In genomic region chr11:73982595-73982989, GRCh38 we compare ENCODE assay signal across 8 cellular contexts. TPM values are rescaled to one million over a fixed set of nuclear protein-coding genes. Genes with fewer than 3 reads are reported as not detected.
A peak's percentile ranks its signal among the peaks of the same experiment; 100 is the strongest.
DNase-seq lines count a peak whose midpoint lies in the region; FAIRE-seq and TF ChIP-seq lines count a peak whose summit lies in the region.

Gene UCP2, minus strand, starts transcription at chr11:73982843. Its CDS starts 4,465 bp downstream, at chr11:73978378.

- no peak within 1 kb of the TSS for H2AFZ ChIP-seq in OCI-LY1 (ENCODE audit: low read length)

- peak within 1 kb of the TSS; percentile 94 to 100 (median 100) for H3K27ac Mint-ChIP-seq in CD8-positive, alpha-beta memory T cell

- H3K9ac ChIP-seq in OCI-LY1 (ENCODE audit: low read length), result peak within 1 kb of the TSS; percentile 92
- peak within 1 kb of the TSS; percentile 77 to 87 for H3K9ac ChIP-seq in mucosa of rectum (ENCODE audit: low read depth in 1 of 2, low read length in 2 of 2)

- peak within 1 kb of the TSS; percentile 95 for H3K27ac ChIP-seq in CD8-positive, alpha-beta memory T cell (ENCODE audit: low read depth, low read length)
- H3K27ac ChIP-seq in OCI-LY1 (ENCODE audit: low read depth, low read length, poor library complexity, severe bottlenecking) (peak within 1 kb of the TSS; percentile 98), mucosa of rectum (ENCODE audit: low read depth in 2 of 2, low read length in 2 of 2) (peak within 1 kb of the TSS; percentile 94 to 99)

- CTCF ChIA-PET in CD8-positive, alpha-beta memory T cell (lab: Charles Lee), result interaction anchor here (1.0 to 5.6 kb wide), 6 partner anchors 9 to 23 kb away, joined by 3 to 40 read pairs (median 6); no protein-coding TSS in a partner anchor

- no peak for FAIRE-seq in HTR-8/SVneo (lab: Jason Lieb, UNC)

- POLR2A ChIA-PET in CD8-positive, alpha-beta memory T cell (lab: Charles Lee), result interaction anchor here (0.7 to 6.8 kb wide), 8 partner anchors 12 to 1999 kb away, joined by 3 to 150 read pairs (median 5); partner anchors contain the start of gene C2CD3

- peaks cover 0 to 4% (median 0%) of the 10 kb centered on the region in 5 donors for H3K9me3 Mint-ChIP-seq in CD8-positive, alpha-beta memory T cell

- H3K36me3 Mint-ChIP-seq in CD8-positive, alpha-beta memory T cell, result peaks cover 20 to 54% (median 23%) of the 10 kb centered on the region in 3 donors

- peaks cover 13% of the 10 kb centered on the region for H3K79me2 ChIP-seq in OCI-LY1 (ENCODE audit: insufficient read depth, low read length)

- H3K4me3 Mint-ChIP-seq in CD8-positive, alpha-beta memory T cell, result peak within 1 kb of the TSS; percentile 98 to 100 (median 99)

- peak within 1 kb of the TSS; percentile 99 for H3K4me2 ChIP-seq in OCI-LY1 (ENCODE audit: low read length)

- H4K20me1 ChIP-seq in OCI-LY1 (ENCODE audit: insufficient read depth, low read length), result no peaks in the 10 kb centered on the region

- peaks cover 45% of the 10 kb centered on the region for H3K4me1 ChIP-seq in CD8-positive, alpha-beta memory T cell (ENCODE audit: insufficient read depth, low read length)
- H3K4me1 ChIP-seq in OCI-LY1 (ENCODE audit: insufficient read depth, low read length, severe bottlenecking), result peaks cover 72% of the 10 kb centered on the region
- H3K4me1 ChIP-seq in mucosa of rectum (ENCODE audit: control insufficient read depth in 2 of 2, insufficient read depth in 2 of 2, low read length in 2 of 2), result peaks cover 28 to 36% of the 10 kb centered on the region in 2 donors

- peaks cover 33% of the 10 kb centered on the region for H3K36me3 ChIP-seq in CD8-positive, alpha-beta memory T cell (ENCODE audit: insufficient read depth, low read length)
- H3K36me3 ChIP-seq in OCI-LY1 (ENCODE audit: insufficient read depth, low read length) (peaks cover 47% of the 10 kb centered on the region), mucosa of rectum (ENCODE audit: control insufficient read depth in 2 of 2, insufficient read depth in 2 of 2, low read length in 2 of 2) (peaks cover 9 to 10% of the 10 kb centered on the region in 2 donors)

- peaks cover 43 to 56% (median 47%) of the 10 kb centered on the region in 3 donors for H3K4me1 Mint-ChIP-seq in CD8-positive, alpha-beta memory T cell

- peak within 1 kb of the TSS; percentile 97 for H3K4me3 ChIP-seq in CD8-positive, alpha-beta memory T cell (ENCODE audit: low read length)
- H3K4me3 ChIP-seq in OCI-LY1 (ENCODE audit: low read depth, low read length, poor library complexity, severe bottlenecking) (peak within 1 kb of the TSS; percentile 90), epithelial cell of proximal tubule (ENCODE audit: low read depth, low read length) (peak within 1 kb of the TSS; percentile 76), mucosa of rectum (ENCODE audit: low read length in 2 of 2) (peak within 1 kb of the TSS; percentile 76 to 95)

- peak; percentile 72 to 88 (median 80) for DNase-seq in CD8-positive, alpha-beta memory T cell
- DNase-seq in GM20000 (ENCODE audit: low spot score) (peak; percentile 87), HTR-8/SVneo (ENCODE audit: insufficient read length, low spot score) (peak; percentile 91), activated T-cell treated with anti-CD3 and anti-CD28 coated beads for 1 hour (ENCODE audit: low read depth) (peak; percentile 76), epithelial cell of proximal tubule (ENCODE audit: low read depth) (no peak)
- DNase-seq in stimulated activated CD8-positive, alpha-beta memory T cell treated with anti-CD3 and anti-CD28 coated beads, Interleukin-4, amount 100 ng/mL, for 4 hours (ENCODE audit: low read depth in 2 of 2, low spot score in 1 of 2), result peak; percentile 59 to 66

- no peak for TF ChIP-seq CTCF in GM20000 (IDR thresholded peaks at IDR 0.05; ENCODE audit: extremely low read depth, missing control alignments)
- TF ChIP-seq CTCF in OCI-LY1 (IDR thresholded peaks at IDR 0.05; ENCODE audit: low read length), result no peak
- TF ChIP-seq CTCF in epithelial cell of proximal tubule (conservative IDR thresholded peaks at IDR 0.05; ENCODE audit: low read depth, low read length), result no peak

- peaks cover 20% of the 10 kb centered on the region for H3F3A ChIP-seq in OCI-LY1 (ENCODE audit: insufficient read depth, low read length)

- peaks cover 0 to 4% of the 10 kb centered on the region in 2 donors for H3K27me3 Mint-ChIP-seq in CD8-positive, alpha-beta memory T cell

- H3K9me3 ChIP-seq in CD8-positive, alpha-beta memory T cell (ENCODE audit: low read length), result no peaks in the 10 kb centered on the region
- H3K9me3 ChIP-seq in OCI-LY1 (ENCODE audit: low read length), result no peaks in the 10 kb centered on the region
- H3K9me3 ChIP-seq in mucosa of rectum (ENCODE audit: control insufficient read depth in 2 of 2, low read length in 2 of 2), result no peaks in the 10 kb centered on the region

- no peaks in the 10 kb centered on the region for H3K27me3 ChIP-seq in CD8-positive, alpha-beta memory T cell (ENCODE audit: insufficient read depth, low read length, poor library complexity, severe bottlenecking)
- H3K27me3 ChIP-seq in OCI-LY1 (ENCODE audit: insufficient read depth, low read length), result no peaks in the 10 kb centered on the region
- H3K27me3 ChIP-seq in mucosa of rectum (ENCODE audit: control insufficient read depth in 2 of 2, insufficient read depth in 2 of 2, low read length in 2 of 2), result no peaks in the 10 kb centered on the region

- H3K9me2 ChIP-seq in OCI-LY1 (ENCODE audit: low read depth, low read length), result no peaks in the 10 kb centered on the region

RNA-seq across cellular contexts. Expression of gene UCP2, which starts in this region (rescaled TPM):
- total RNA-seq in CD8-positive, alpha-beta memory T cell, result 100 to 1,000 TPM; 279 to 295 TPM
- polyA plus RNA-seq in CD8-positive, alpha-beta memory T cell, result 962 TPM
- 86.2 and 139 TPM in 2 replicates for total RNA-seq in epithelial cell of proximal tubule
